8 cellular contexts compared by ENCODE assay signal in genomic region chr10:110746254-110746826, GRCh38.
A peak's percentile ranks its signal among the peaks of the same experiment; 100 is the strongest.
DNase-seq lines count a peak whose midpoint lies in the region; ATAC-seq, FAIRE-seq and TF ChIP-seq lines count a peak whose summit lies in the region.

No MANE protein-coding gene starts in this region.

- peaks cover 8% of the 10 kb centered on the region for H3K4me1 ChIP-seq in body of pancreas
- no peaks in the 10 kb centered on the region for H3K4me1 ChIP-seq in iPS DF 6.9 (ENCODE audit: control insufficient read depth, insufficient read depth, low read length)

- H3K9ac ChIP-seq in SU-DHL-6 (ENCODE audit: low read length) = no peak overlapping the region

- intact Hi-C loops in body of pancreas (cut with DNase I) = loop anchor here (10.0 kb wide), 1 partner anchor 138 kb away; no protein-coding TSS in a partner anchor

- H3K4me3 ChIP-seq in NB4 (ENCODE audit: low read depth, low read length) = no peak overlapping the region
- no peak overlapping the region for H3K4me3 ChIP-seq in SU-DHL-6 (ENCODE audit: insufficient read depth, low read length, poor library complexity, severe bottlenecking)
- no peak overlapping the region for H3K4me3 ChIP-seq in body of pancreas
- H3K4me3 ChIP-seq in iPS DF 6.9 (ENCODE audit: low read length) = no peak overlapping the region

- no peak overlapping the region for H2AFZ ChIP-seq in SU-DHL-6 (ENCODE audit: low read depth, low read length, severe bottlenecking)

- no peaks in the 10 kb centered on the region for H3F3A ChIP-seq in SU-DHL-6 (ENCODE audit: insufficient read depth)

- H3K9me3 ChIP-seq in SU-DHL-6 (ENCODE audit: insufficient read depth, low read length) (no peaks in the 10 kb centered on the region), body of pancreas (no peaks in the 10 kb centered on the region), iPS DF 6.9 (ENCODE audit: control insufficient read depth, insufficient read depth, low read length) (no peaks in the 10 kb centered on the region)

- no peaks in the 10 kb centered on the region for H3K36me3 ChIP-seq in SU-DHL-6 (ENCODE audit: low read length)
- no peaks in the 10 kb centered on the region for H3K36me3 ChIP-seq in body of pancreas (replicated peaks in 1 of 2; ENCODE audit: insufficient read depth in 1 of 2, low read depth in 2 of 2)
- H3K36me3 ChIP-seq in iPS DF 6.9 (ENCODE audit: control insufficient read depth, insufficient read depth, low read length) = no peaks in the 10 kb centered on the region

- peak overlapping the region; percentile 21 for H3K4me2 ChIP-seq in SU-DHL-6 (ENCODE audit: low read depth, low read length, poor library complexity, severe bottlenecking)

- FAIRE-seq in D721Med (lab: Jason Lieb, UNC) = no peak

- DNase-seq in D721Med (ENCODE audit: insufficient read length, low spot score) (peak; percentile 37), NB4 (ENCODE audit: low read depth) (peak; percentile 71), body of pancreas (peak; percentile 82 to 88 (median 84)), iPS DF 6.9 (ENCODE audit: low read depth, low spot score) (peak; percentile 48), smooth muscle cell of the brain vasculature (ENCODE audit: low read depth, low spot score) (peak; percentile 49), KG1 (lab: John Stamatoyannopoulos, UW) (no peak)

- TF ChIP-seq POLR2A in NB4 (IDR thresholded peaks at IDR 0.05; ENCODE audit: extremely low read depth, insufficient read length) (no peak), body of pancreas (IDR thresholded peaks at IDR 0.05) (no peak)

- no peaks in the 10 kb centered on the region for H3K9me2 ChIP-seq in SU-DHL-6 (replicated peaks; ENCODE audit: insufficient read depth, low read length)

- no peaks in the 10 kb centered on the region for H3K79me2 ChIP-seq in SU-DHL-6 (ENCODE audit: insufficient read depth, low read length)

- peak; percentile 45 for ATAC-seq in GM21447 (IDR thresholded peaks at IDR 0.05; ENCODE audit: unreplicated experiment)
- peak; percentile 95 for ATAC-seq in body of pancreas

- 1 to 3% methylated on average over 4 of the region's 4 CpGs for WGBS in body of pancreas, 2 donors
- no CpG with 5 or more reads among the region's 4 CpGs for WGBS in iPS DF 6.9 (ENCODE audit: insufficient coverage, insufficient read length)

- H3K27ac ChIP-seq in SU-DHL-6 (ENCODE audit: low read depth, low read length) (no peak overlapping the region), body of pancreas (no peak overlapping the region), iPS DF 6.9 (ENCODE audit: low read length) (no peak overlapping the region)

- H3K27me3 ChIP-seq in SU-DHL-6 (ENCODE audit: low read length) (no peaks in the 10 kb centered on the region), body of pancreas (no peaks in the 10 kb centered on the region), iPS DF 6.9 (ENCODE audit: control insufficient read depth, insufficient read depth, low read length) (no peaks in the 10 kb centered on the region)

- TF ChIP-seq CTCF in D721Med (IDR thresholded peaks at IDR 0.05; ENCODE audit: insufficient read depth, missing control alignments) = peak; percentile 75
- TF ChIP-seq CTCF in NB4 (IDR thresholded peaks at IDR 0.05; ENCODE audit: low read depth, low read length) = peak; percentile 75
- peak; percentile 61 for TF ChIP-seq CTCF in SU-DHL-6 (IDR thresholded peaks at IDR 0.05; ENCODE audit: insufficient read depth, low read length, poor library complexity, severe bottlenecking)
- TF ChIP-seq CTCF in body of pancreas (IDR thresholded peaks at IDR 0.05) = peak; percentile 42 to 95 (median 92)

- no peaks in the 10 kb centered on the region for H4K20me1 ChIP-seq in SU-DHL-6 (ENCODE audit: low read depth, low read length)
